ENCODE assay signal across 8 cellular contexts in the genomic region with DNA sequence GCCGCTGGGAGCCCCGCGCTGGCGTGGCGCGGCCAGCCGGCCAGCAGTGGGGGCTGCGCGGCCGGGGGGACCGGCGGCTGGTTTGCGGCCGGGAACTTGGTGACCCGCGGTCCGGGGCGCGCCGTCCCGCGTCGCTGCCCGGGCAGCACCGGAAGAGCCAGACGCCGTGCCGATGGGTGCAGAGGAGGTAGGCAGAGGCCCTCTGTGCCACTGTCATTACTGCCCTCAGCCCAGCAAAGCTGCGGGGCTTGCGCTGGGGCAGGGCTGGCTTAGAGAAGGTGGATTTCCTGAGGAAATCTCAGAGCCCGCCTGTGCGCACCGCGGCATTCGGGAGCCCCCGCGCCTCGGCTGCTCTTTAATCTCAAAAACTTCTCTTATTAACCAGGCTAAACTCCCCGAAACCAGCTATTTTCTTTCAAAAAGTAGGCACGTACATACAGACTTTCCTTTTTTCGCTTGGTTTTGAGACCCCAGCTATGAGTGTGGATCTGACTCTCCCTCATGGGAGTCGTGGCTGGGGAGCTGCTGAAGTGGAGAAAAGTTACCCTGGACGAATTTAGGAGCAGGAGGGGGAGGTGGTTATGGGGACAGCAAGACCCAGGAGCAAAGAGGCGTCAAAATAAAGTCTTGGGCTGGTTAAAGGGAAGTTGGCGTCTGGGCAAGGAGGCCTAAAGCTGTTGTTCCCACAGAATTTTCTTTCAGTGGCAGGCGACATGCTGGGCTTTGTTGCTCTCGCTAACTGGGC. TPM values are rescaled to one million over a fixed set of nuclear protein-coding genes. Genes with fewer than 3 reads are reported as not detected.
DNase-seq lines count a peak whose midpoint lies in the region; ATAC-seq and TF ChIP-seq lines count a peak whose summit lies in the region.

No MANE protein-coding gene starts in this region.

- CTCF ChIA-PET in PC-9 (lab: Charles Lee): interaction anchor here (0.6 kb wide), 1 partner anchor 25 kb away, joined by 3 read pairs; no protein-coding TSS in a partner anchor

- TF ChIP-seq CTCF in PC-9 (conservative IDR thresholded peaks at IDR 0.05) (no peak), left ventricle myocardium inferior (IDR thresholded peaks at IDR 0.05; ENCODE audit: borderline replicate concordance) (no peak), prostate gland (IDR thresholded peaks at IDR 0.05) (no peak)

- H3K27me3 ChIP-seq in PC-9 (ENCODE audit: insufficient read depth, low read depth) (no peaks in the 10 kb centered on the region), left ventricle myocardium inferior (ENCODE audit: low read depth) (no peaks in the 10 kb centered on the region), prostate gland (replicated peaks; ENCODE audit: insufficient read depth) (no peaks in the 10 kb centered on the region)

- peak; percentile 6 for ATAC-seq in HG03108 (IDR thresholded peaks at IDR 0.05; ENCODE audit: unreplicated experiment)
- peak; percentile 40 for ATAC-seq in activated naive CD8-positive, alpha-beta T cell treated with anti-CD3 and anti-CD28 coated beads, Interleukin-2, amount 10 ng/mL, durations not matched to agents 7 days and 5 days (ENCODE audit: low read depth)

- H3K4me1 ChIP-seq in PC-9 (replicated peaks; ENCODE audit: insufficient read depth) (peaks cover 17% of the 10 kb centered on the region), left ventricle myocardium inferior (peaks cover 66% of the 10 kb centered on the region), prostate gland (replicated peaks) (peaks cover 11% of the 10 kb centered on the region)

- no peak for TF ChIP-seq POLR2A in prostate gland (IDR thresholded peaks at IDR 0.05)

- peaks cover 7% of the 10 kb centered on the region for H3K36me3 Mint-ChIP-seq in activated naive CD8-positive, alpha-beta T cell treated with anti-CD3 and anti-CD28 coated beads, Interleukin-2, amount 10 ng/mL, durations not matched to agents 7 days and 5 days

- peaks cover 8% of the 10 kb centered on the region; the same call in 1 of the 2 replicates for H3F3A ChIP-seq in PC-9 (ENCODE audit: insufficient read depth, low read depth)

- peak overlapping the region; percentile 100 for H3K4me3 Mint-ChIP-seq in activated naive CD8-positive, alpha-beta T cell treated with anti-CD3 and anti-CD28 coated beads, Interleukin-2, amount 10 ng/mL, durations not matched to agents 7 days and 5 days

- peak overlapping the region; percentile 85 for H2AFZ ChIP-seq in PC-9

- peaks cover 12% of the 10 kb centered on the region; the same call in 1 of the 2 replicates for H3K79me2 ChIP-seq in PC-9 (ENCODE audit: low read depth)

- under 1% methylated on average over 43 of the region's 47 CpGs for WGBS in prostate gland

- no peaks in the 10 kb centered on the region for H3K9me2 ChIP-seq in PC-9 (ENCODE audit: insufficient read depth)

- intact Hi-C loops in PC-9 (cut with micrococcal nuclease; ENCODE audit: unreplicated experiment): loop anchor here (1.0 to 2.0 kb wide), 3 partner anchors 19 to 105 kb away; no protein-coding TSS in a partner anchor
- intact Hi-C loops in left ventricle myocardium inferior (cut with micrococcal nuclease): no loop called here
- intact Hi-C loops in prostate gland (cut with DNase I): loop anchor here (5.0 kb wide), 2 partner anchors 60 to 100 kb away; no protein-coding TSS in a partner anchor

- H3K36me3 ChIP-seq in PC-9 (ENCODE audit: low read depth) (no peaks in the 10 kb centered on the region), left ventricle myocardium inferior (no peaks in the 10 kb centered on the region), prostate gland (no peaks in the 10 kb centered on the region)

- no peaks in the 10 kb centered on the region for H4K20me1 ChIP-seq in PC-9 (ENCODE audit: insufficient read depth)

- H3K4me3 ChIP-seq in PC-9 (peak overlapping the region; percentile 74), left ventricle myocardium inferior (peak overlapping the region; percentile 86), prostate gland (peak overlapping the region; percentile 83 to 90)

- peak overlapping the region; percentile 98 for H3K27ac Mint-ChIP-seq in activated naive CD8-positive, alpha-beta T cell treated with anti-CD3 and anti-CD28 coated beads, Interleukin-2, amount 10 ng/mL, durations not matched to agents 7 days and 5 days

- no peaks in the 10 kb centered on the region for H3K9me3 Mint-ChIP-seq in activated naive CD8-positive, alpha-beta T cell treated with anti-CD3 and anti-CD28 coated beads, Interleukin-2, amount 10 ng/mL, durations not matched to agents 7 days and 5 days

- peak overlapping the region; percentile 87 for H3K4me2 ChIP-seq in PC-9

- no TSS peak for BruUV-seq in PC-9 (replicated peaks; lab: Mats Ljungman, UMichigan)

- H3K27me3 Mint-ChIP-seq in activated naive CD8-positive, alpha-beta T cell treated with anti-CD3 and anti-CD28 coated beads, Interleukin-2, amount 10 ng/mL, durations not matched to agents 7 days and 5 days: no peaks in the 10 kb centered on the region

- no peak overlapping the region for H3K27ac ChIP-seq in PC-9
- peak overlapping the region; percentile 99 for H3K27ac ChIP-seq in left ventricle myocardium inferior (replicated peaks)
- H3K27ac ChIP-seq in prostate gland: peak overlapping the region; percentile 94 to 95

- H3K4me1 Mint-ChIP-seq in activated naive CD8-positive, alpha-beta T cell treated with anti-CD3 and anti-CD28 coated beads, Interleukin-2, amount 10 ng/mL, durations not matched to agents 7 days and 5 days: peaks cover 56% of the 10 kb centered on the region

- H3K9me3 ChIP-seq in PC-9 (ENCODE audit: insufficient read depth, low read depth): no peaks in the 10 kb centered on the region
- H3K9me3 ChIP-seq in left ventricle myocardium inferior (replicated peaks): no peaks in the 10 kb centered on the region
- H3K9me3 ChIP-seq in prostate gland: no peaks in the 10 kb centered on the region

- DNase-seq in NCI-H748 (lab: John Stamatoyannopoulos, UW; ENCODE audit: unreplicated experiment) (peak; percentile 59), NCI-H748 treated with DMSO at 0.1 percent for 48 hours (lab: John Stamatoyannopoulos, UW) (no peak), PC-9 (peak in 1 of 2 experiments; percentile 29), left ventricle myocardium inferior (peak; percentile 38), prostate gland (ENCODE audit: low spot score) (peak; percentile 21), H4 (ENCODE audit: low spot score) (no peak)
- peak; percentile 39 for DNase-seq in activated naive CD8-positive, alpha-beta T cell treated with anti-CD3 and anti-CD28 coated beads, Interleukin-2, amount 10 ng/mL, durations not matched to agents 7 days and 5 days

- POLR2A ChIA-PET in PC-9 (lab: Charles Lee; ENCODE audit: unreplicated experiment): interaction anchor here (0.6 kb wide), 2 partner anchors 162 to 178 kb away, joined by 3 read pairs; no protein-coding TSS in a partner anchor
- POLR2A ChIA-PET in activated naive CD8-positive, alpha-beta T cell treated with anti-CD3 and anti-CD28 coated beads, Interleukin-2, amount 10 ng/mL, durations not matched to agents 7 days and 5 days (lab: Charles Lee): interaction anchor here (1.8 to 2.8 kb wide), 5 partner anchors 14 to 155 kb away, joined by 5 to 25 read pairs (median 12); a partner anchor contains a TSS

RNA-seq across cellular contexts. Expression of a gene that starts 0.8 kb away (rescaled TPM):
- total RNA-seq in PC-9 (2021): 24.1 and 43.3 TPM in 2 replicates
- 10 to 100 TPM; 42.9 to 44.5 TPM for total RNA-seq in activated naive CD8-positive, alpha-beta T cell treated with anti-CD3 and anti-CD28 coated beads, Interleukin-2, amount 10 ng/mL, durations not matched to agents 7 days and 5 days
- total RNA-seq in left ventricle myocardium inferior: 23.9 TPM
- 10 to 100 TPM; 41.1 to 52.3 TPM for total RNA-seq in prostate gland
- 2.7 and 3.4 TPM in 2 replicates for total RNA-seq in H4 (2014; rRNA removed; shearing (Covaris generic))

RNA-seq across cellular contexts. Expression of a gene that starts 37.5 kb away (rescaled TPM):
- total RNA-seq in PC-9 (2021) (not detected in 2 replicates), left ventricle myocardium inferior (not detected), prostate gland (under 1 TPM in 1 of 2 donors, not detected in 1; 0.28 TPM)
- not detected for total RNA-seq in activated naive CD8-positive, alpha-beta T cell treated with anti-CD3 and anti-CD28 coated beads, Interleukin-2, amount 10 ng/mL, durations not matched to agents 7 days and 5 days
- not detected in 2 replicates for total RNA-seq in H4 (2014; rRNA removed; shearing (Covaris generic))

Comparison
In these comparisons a context has a peak if more than half of its experiments do, and no peak if none do; other contexts are left out.
1. DNase-seq: peak in NCI-H748 (single experiment), activated naive CD8-positive, alpha-beta T cell treated with anti-CD3 and anti-CD28 coated beads, Interleukin-2, amount 10 ng/mL, durations not matched to agents 7 days and 5 days (single experiment), left ventricle myocardium inferior (single experiment) and prostate gland (single experiment); none in NCI-H748 treated with DMSO at 0.1 percent for 48 hours (single experiment) and H4 (single experiment).
2. Peak in every context shown above with its lines, with median percentiles within 50 percentile points of each other: H3K4me3 ChIP-seq.